In genomic region chr9:32348289-32348688, GRCh38 we compare ENCODE assay signal across 1 cellular context.
TF ChIP-seq lines count a peak whose summit lies in the region.

No MANE protein-coding gene starts in this region.

TF ChIP-seq in H1, 55 proteins besides CTCF, POLR2A, EP300 and RAD21 (continued from another document):
- no peak for TF ChIP-seq PHF8 (conservative IDR thresholded peaks at IDR 0.05; ENCODE audit: low read depth, low read length)
- TF ChIP-seq JUN (IDR thresholded peaks at IDR 0.05; ENCODE audit: low read depth, low read length): no peak
- TF ChIP-seq YY1 (IDR thresholded peaks at IDR 0.05; ENCODE audit: low read depth, low read length): no peak
- TF ChIP-seq POLR2AphosphoS5 (IDR thresholded peaks at IDR 0.05; ENCODE audit: low read depth, low read length): no peak
- no peak for TF ChIP-seq TEAD4 (IDR thresholded peaks at IDR 0.05; ENCODE audit: low read depth, low read length)
- TF ChIP-seq CHD1 (IDR thresholded peaks at IDR 0.05; ENCODE audit: low read depth, low read length): no peak
- TF ChIP-seq RBBP5 (IDR thresholded peaks at IDR 0.05; ENCODE audit: borderline replicate concordance, low read depth, low read length): no peak
- no peak for TF ChIP-seq KDM4A (IDR thresholded peaks at IDR 0.05; ENCODE audit: low read depth, low read length, severe bottlenecking)
- TF ChIP-seq BRCA1 (IDR thresholded peaks at IDR 0.05; ENCODE audit: low read depth, low read length): no peak
